Comparison of ENCODE assay signal across 11 cellular contexts in genomic region chr3:107956991-107957467, GRCh38.
DNase-seq lines count a peak whose midpoint lies in the region; ATAC-seq, FAIRE-seq and TF ChIP-seq lines count a peak whose summit lies in the region.
"Had no signal": no experiment of that assay in that cellular context is flagged by ENCODE, and none has a peak within 500 bp of the region (broad histone marks: within the 10 kb centered on the region; RNA-seq: fewer than 3 reads in every experiment).

No MANE protein-coding gene starts in this region.

- H3K36me3 Mint-ChIP-seq in activated CD8-positive, alpha-beta T cell treated with anti-CD3 and anti-CD28 coated beads for 36 hours (ENCODE audit: low read depth) = no peaks in the 10 kb centered on the region

- peaks cover 0 to 3% (median 0%) of the 10 kb centered on the region in 4 donors for H3K9me3 ChIP-seq in liver (ENCODE audit: control insufficient read depth in 4 of 4, low read length in 3 of 4)
- no peaks in the 10 kb centered on the region for H3K9me3 ChIP-seq in HepG2 (ENCODE audit: low read length)
- H3K9me3 ChIP-seq in osteoblast (ENCODE audit: low read depth, low read length) = no peaks in the 10 kb centered on the region

- no peak overlapping the region for H3K4me3 Mint-ChIP-seq in activated CD8-positive, alpha-beta T cell treated with anti-CD3 and anti-CD28 coated beads for 36 hours

- no peaks in the 10 kb centered on the region for H3K9me3 Mint-ChIP-seq in activated CD8-positive, alpha-beta T cell treated with anti-CD3 and anti-CD28 coated beads for 36 hours

- H3K9ac ChIP-seq in liver (ENCODE audit: low read depth in 1 of 2, low read length in 2 of 2) = no peak overlapping the region
- no peak overlapping the region for H3K9ac ChIP-seq in HepG2 (ENCODE audit: insufficient read depth, low read depth, low read length)

- CTCF ChIA-PET in HepG2 (lab: Yijun Ruan, JAX; ENCODE audit: low intra/inter-chr PET ratio, low total read pairs) = no interaction called here
- CTCF ChIA-PET in activated CD8-positive, alpha-beta T cell treated with anti-CD3 and anti-CD28 coated beads for 36 hours (lab: Charles Lee) = interaction anchor here (0.9 to 2.0 kb wide), 5 partner anchors 13 to 521 kb away, joined by 3 to 8 read pairs (median 5); no protein-coding TSS in a partner anchor

- no peak overlapping the region for H3K27ac Mint-ChIP-seq in activated CD8-positive, alpha-beta T cell treated with anti-CD3 and anti-CD28 coated beads for 36 hours

- POLR2A ChIA-PET in HepG2 (lab: Yijun Ruan, JAX) = no interaction called here
- POLR2A ChIA-PET in activated CD8-positive, alpha-beta T cell treated with anti-CD3 and anti-CD28 coated beads for 36 hours (lab: Charles Lee) = interaction anchor here (0.9 kb wide), 1 partner anchor 233 kb away, joined by 3 read pairs; no protein-coding TSS in a partner anchor

- H3K27me3 Mint-ChIP-seq in activated CD8-positive, alpha-beta T cell treated with anti-CD3 and anti-CD28 coated beads for 36 hours = no peaks in the 10 kb centered on the region

- DNase-seq in HepG2 (ENCODE audit: low spot score) (no peak), Right ventricle myocardium superior (peak; percentile 84), osteoblast (ENCODE audit: insufficient read length, low spot score, missing footprints) (peak; percentile 60), middle frontal gyrus (ENCODE audit: extremely low spot score, low spot score) (no peak)
- DNase-seq in effector CD8-positive, alpha-beta T cell (lab: John Stamatoyannopoulos, UW) = no peak
- DNase-seq in activated CD8-positive, alpha-beta T cell treated with anti-CD3 and anti-CD28 coated beads for 36 hours = no peak
- DNase-seq: activated naive CD4-positive, alpha-beta T cell treated with Interleukin-2 at 50 U/mL for 16 hours; T-helper 2 cell had no signal

- in situ Hi-C loops in HepG2 (cut with HindIII; ENCODE audit: extremely low pct_ligation_motif_present, low pct_unique_long_range_greater_than_20kb) = no loop called here

- WGBS in liver = 50% methylated on average over 8 of the region's 8 CpGs
- WGBS in HepG2 (ENCODE audit: low lambda C conversion rate) = 10% methylated on average over 8 of the region's 8 CpGs

- H3K4me3 ChIP-seq in liver (ENCODE audit: low read depth in 1 of 3, low read length in 3 of 3) (no peak overlapping the region), HepG2 (replicated peaks in 1 of 3; ENCODE audit: insufficient read depth in 1 of 3, low read depth in 2 of 3, low read length in 3 of 3) (no peak overlapping the region), osteoblast (ENCODE audit: insufficient read depth, low read length) (peak overlapping the region; percentile 56)

- TF ChIP-seq RAD21 in liver (IDR thresholded peaks at IDR 0.05) (no peak), HepG2 (CRISPR knock-in tag; IDR thresholded peaks at IDR 0.05) (no peak)

- BruUV-seq in HepG2 (replicated peaks; lab: Mats Ljungman, UMichigan) = no TSS peak

- H3K4me1 ChIP-seq in liver (ENCODE audit: control insufficient read depth in 4 of 4, insufficient read depth in 4 of 4, low read length in 3 of 4) = no peaks in the 10 kb centered on the region
- H3K4me1 ChIP-seq in HepG2 (ENCODE audit: insufficient read depth, low read length) = no peaks in the 10 kb centered on the region
- H3K4me1 ChIP-seq in osteoblast (ENCODE audit: insufficient read depth, low read length) = peaks cover 18% of the 10 kb centered on the region

- intact Hi-C loops in HepG2 (cut with micrococcal nuclease; ENCODE audit: unreplicated experiment) = no loop called here
- intact Hi-C loops in Right ventricle myocardium superior (cut with DNase I) = no loop called here
- intact Hi-C loops in activated CD8-positive, alpha-beta T cell treated with anti-CD3 and anti-CD28 coated beads for 36 hours (cut with micrococcal nuclease) = no loop called here

- no peak for TF ChIP-seq POLR2A in HepG2 (IDR thresholded peaks at IDR 0.05; ENCODE audit: insufficient read depth in 1 of 2, low read depth in 2 of 2, low read length in 2 of 2)

- no peak for TF ChIP-seq EP300 in HepG2 (IDR thresholded peaks at IDR 0.05; ENCODE audit: low read depth in 2 of 2, low read length in 2 of 2)
- TF ChIP-seq EP300 in HepG2 (CRISPR knock-in tag; IDR thresholded peaks at IDR 0.05; ENCODE audit: borderline replicate concordance) = no peak

- H4K20me1 ChIP-seq in HepG2 (ENCODE audit: insufficient read depth, low read length) (no peaks in the 10 kb centered on the region), osteoblast (ENCODE audit: insufficient read depth, low read length) (no peaks in the 10 kb centered on the region)

- FAIRE-seq in HepG2 (lab: Jason Lieb, UNC) = no peak
- FAIRE-seq: A204.1 had no signal

- no peak for ATAC-seq in HepG2
- peak; percentile 95 for ATAC-seq in Right ventricle myocardium superior (ENCODE audit: poor library complexity)
- no peak for ATAC-seq in HG03432 (IDR thresholded peaks at IDR 0.05; ENCODE audit: unreplicated experiment)
- no peak for ATAC-seq in activated CD8-positive, alpha-beta T cell treated with anti-CD3 and anti-CD28 coated beads for 36 hours

- no peaks in the 10 kb centered on the region for H3K27me3 ChIP-seq in liver (ENCODE audit: control insufficient read depth in 4 of 4, insufficient read depth in 4 of 4, low read length in 3 of 4)
- H3K27me3 ChIP-seq in HepG2 (ENCODE audit: control insufficient read depth in 1 of 2, insufficient read depth in 2 of 2, low read length in 2 of 2) = peaks cover 2 to 4% of the 10 kb centered on the region in 2 experiments; a peak in 3 of 5 replicates
- no peaks in the 10 kb centered on the region for H3K27me3 ChIP-seq in osteoblast (ENCODE audit: insufficient read depth, low read length)

- TF ChIP-seq CTCF in liver (IDR thresholded peaks at IDR 0.05; ENCODE audit: low read depth, low read length, missing input control) (no peak), HepG2 (CRISPR knock-in tag; IDR thresholded peaks at IDR 0.05) (no peak), osteoblast (IDR thresholded peaks at IDR 0.05; ENCODE audit: extremely low read depth, low read depth, low read length) (no peak)
- TF ChIP-seq CTCF in activated CD8-positive, alpha-beta T cell treated with anti-CD3 and anti-CD28 coated beads for 36 hours (IDR thresholded peaks at IDR 0.05) = no peak

- H3K79me2 ChIP-seq in HepG2 (ENCODE audit: insufficient read depth, low read length) = no peaks in the 10 kb centered on the region
- no peaks in the 10 kb centered on the region for H3K79me2 ChIP-seq in osteoblast (ENCODE audit: insufficient read depth, low read length)

- peaks cover 30% of the 10 kb centered on the region for H3K4me1 Mint-ChIP-seq in activated CD8-positive, alpha-beta T cell treated with anti-CD3 and anti-CD28 coated beads for 36 hours (ENCODE audit: low read depth)

- no peak overlapping the region for H2AFZ ChIP-seq in HepG2 (ENCODE audit: low read length)
- H2AFZ ChIP-seq in osteoblast (ENCODE audit: low read length) = peak overlapping the region; percentile 69

- H3K36me3 ChIP-seq in liver (ENCODE audit: control insufficient read depth in 4 of 4, insufficient read depth in 3 of 4, low read depth in 1 of 4, low read length in 3 of 4) (no peaks in the 10 kb centered on the region), HepG2 (replicated peaks in 1 of 2; ENCODE audit: control insufficient read depth in 1 of 2, insufficient read depth in 2 of 2, low read length in 2 of 2) (no peaks in the 10 kb centered on the region), osteoblast (ENCODE audit: insufficient read depth, low read length) (no peaks in the 10 kb centered on the region)

- H3K4me2 ChIP-seq in HepG2 (ENCODE audit: low read depth, low read length) = no peak overlapping the region
- peak overlapping the region; percentile 72 for H3K4me2 ChIP-seq in osteoblast (ENCODE audit: insufficient read depth, low read length)

- H3K27ac ChIP-seq in liver (ENCODE audit: low read depth in 1 of 2, low read length in 2 of 2) = no peak overlapping the region
- H3K27ac ChIP-seq in HepG2 (ENCODE audit: extremely low read length, insufficient read depth, low read length) = no peak overlapping the region
- H3K27ac ChIP-seq in osteoblast (ENCODE audit: low read depth, low read length) = peak overlapping the region; percentile 42

TF ChIP-seq in liver, 16 proteins besides CTCF, POLR2A, EP300 and RAD21 (continues in another document):
- TF ChIP-seq HNF4G (IDR thresholded peaks at IDR 0.05) (no peak), ZBTB33 (IDR thresholded peaks at IDR 0.05) (no peak), GABPA (IDR thresholded peaks at IDR 0.05 in 1 of 2, conservative IDR thresholded peaks at IDR 0.05 in 1 of 2) (no peak), NR2F2 (IDR thresholded peaks at IDR 0.05) (peak; percentile 72)

TF ChIP-seq in HepG2, 621 proteins besides CTCF, POLR2A, EP300 and RAD21:
- TF ChIP-seq ZNF629 (CRISPR knock-in tag; conservative IDR thresholded peaks at IDR 0.05) (no peak), ZSCAN21 (CRISPR knock-in tag; IDR thresholded peaks at IDR 0.05; ENCODE audit: borderline replicate concordance) (no peak), PLRG1 (conservative IDR thresholded peaks at IDR 0.05) (no peak)

Comparison
In these comparisons a context has a peak if more than half of its experiments do, and no peak if none do; other contexts are left out.
1. DNase-seq: peak in Right ventricle myocardium superior (single experiment) and osteoblast (single experiment); none in HepG2 (single experiment), effector CD8-positive, alpha-beta T cell (single experiment), middle frontal gyrus (single experiment) and activated CD8-positive, alpha-beta T cell treated with anti-CD3 and anti-CD28 coated beads for 36 hours (single experiment).